2 cellular contexts compared by ENCODE assay signal in genomic region chr1:22914633-22915217, GRCh38.
TF ChIP-seq lines count a peak whose summit lies in the region.

No MANE protein-coding gene starts in this region.

TF ChIP-seq in HCT116, 20 proteins besides CTCF, POLR2A, EP300 and RAD21 (continued from another document):
- TF ChIP-seq REST (IDR thresholded peaks at IDR 0.05; ENCODE audit: low read depth) (no peak), ATF3 (IDR thresholded peaks at IDR 0.05) (no peak), SRF (IDR thresholded peaks at IDR 0.05; ENCODE audit: low read depth) (no peak), ELF1 (IDR thresholded peaks at IDR 0.05; ENCODE audit: borderline replicate concordance, low read depth) (no peak), SP1 (IDR thresholded peaks at IDR 0.05; ENCODE audit: low read depth) (no peak), CEBPB (IDR thresholded peaks at IDR 0.05; ENCODE audit: low read depth) (no peak)

TF ChIP-seq in H1, 55 proteins besides CTCF, POLR2A, EP300 and RAD21 (continued from another document):
- TF ChIP-seq TEAD4 (IDR thresholded peaks at IDR 0.05; ENCODE audit: low read depth, low read length) (no peak), RXRA (IDR thresholded peaks at IDR 0.05; ENCODE audit: insufficient read depth, low read depth, low read length) (no peak), TBP (IDR thresholded peaks at IDR 0.05; ENCODE audit: low read depth, low read length) (no peak), E2F6 (IDR thresholded peaks at IDR 0.05) (no peak), USF2 (IDR thresholded peaks at IDR 0.05; ENCODE audit: low read length) (no peak), EGR1 (IDR thresholded peaks at IDR 0.05; ENCODE audit: borderline replicate concordance, low read depth, low read length) (no peak), SP4 (IDR thresholded peaks at IDR 0.05; ENCODE audit: low read length) (no peak), MAX (IDR thresholded peaks at IDR 0.05) (no peak), JUN (IDR thresholded peaks at IDR 0.05; ENCODE audit: low read depth, low read length) (no peak), ATF3 (IDR thresholded peaks at IDR 0.05; ENCODE audit: insufficient read depth, low read depth, low read length) (no peak), JUND (IDR thresholded peaks at IDR 0.05; ENCODE audit: low read length) (no peak), TAF7 (optimal IDR thresholded peaks at IDR 0.05; ENCODE audit: borderline replicate concordance, low read depth, low read length) (no peak)
TF ChIP-seq in H1: peak in this region for 0.
